Comparison of ENCODE assay signal across 14 cellular contexts in the genomic region with DNA sequence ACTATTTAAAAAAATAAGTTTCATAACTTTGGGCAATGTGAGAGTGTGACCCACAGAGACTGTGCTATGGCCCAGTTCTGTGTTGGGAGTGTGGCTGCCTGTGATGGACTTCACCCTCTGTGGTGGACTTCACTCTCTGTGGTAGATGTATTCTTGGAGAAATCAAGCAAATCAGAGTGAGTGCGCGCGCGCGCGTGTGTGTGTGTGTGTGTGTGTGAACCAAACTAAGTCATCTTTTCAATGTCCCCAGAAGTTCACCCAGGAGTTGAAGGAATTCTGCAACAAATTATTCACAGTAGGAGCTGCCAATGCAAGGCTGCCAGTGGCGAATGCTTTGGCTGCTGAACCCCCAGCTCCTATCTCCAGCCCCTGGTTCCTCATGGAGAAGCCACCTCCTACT.
"Had no signal": no experiment of that assay in that cellular context is flagged by ENCODE, and none has a peak within 500 bp of the region (broad histone marks: within the 10 kb centered on the region; RNA-seq: fewer than 3 reads in every experiment).

No MANE protein-coding gene starts in this region.

- H3K27me3 ChIP-seq: breast epithelium, esophagus muscularis mucosa had no signal

- H3K9ac ChIP-seq: SK-N-SH had no signal

- H3K4me2 ChIP-seq: SK-N-SH had no signal

- H3K4me3 ChIP-seq: breast epithelium, dorsolateral prefrontal cortex, esophagus muscularis mucosa, heart right ventricle, psoas muscle had no signal

- H3K9me3 ChIP-seq: breast epithelium, esophagus muscularis mucosa, heart right ventricle, psoas muscle, SK-N-SH had no signal

- H3K4me1 ChIP-seq: breast epithelium, esophagus muscularis mucosa, psoas muscle had no signal

- H3K27ac ChIP-seq: breast epithelium, dorsolateral prefrontal cortex, esophagus muscularis mucosa, heart right ventricle, psoas muscle had no signal

- DNase-seq: activated effector memory CD4-positive, alpha-beta T cell treated with Interleukin-2 at 50 U/mL for 16 hours; activated T-cell treated with anti-CD3 and anti-CD28 coated beads, Interleukin-2, amount 50 U/mL, for 1 hour; amniotic stem cell; dorsolateral prefrontal cortex; heart right ventricle; kidney; naive thymus-derived CD4-positive, alpha-beta T cell; nucleus accumbens; psoas muscle; SK-N-SH; stimulated activated naive CD4-positive, alpha-beta T cell treated with Interleukin-2 at 50 U/mL for 16 hours; T-helper 1 cell had no signal

- H3K36me3 ChIP-seq: breast epithelium, esophagus muscularis mucosa, heart right ventricle had no signal
